Comparison of ENCODE assay signal across 4 cellular contexts in genomic region chr1:212658250-212658649, GRCh38. TPM values are rescaled to one million over a fixed set of nuclear protein-coding genes. Genes with fewer than 3 reads are reported as not detected.
"Had no signal": no experiment of that assay in that cellular context is flagged by ENCODE, and none has a peak within 500 bp of the region (broad histone marks: within the 10 kb centered on the region; RNA-seq: fewer than 3 reads in every experiment).

No MANE protein-coding gene starts in this region.

RNA-seq across cellular contexts. Expression of gene BATF3, which starts 41.4 kb away (rescaled TPM):
- total RNA-seq: epithelial cell of proximal tubule, hepatocyte, mammary epithelial cell had no signal

RNA-seq across cellular contexts. Expression of gene ATF3, which starts 49.7 kb away (rescaled TPM):
- polyA plus RNA-seq: naive thymus-derived CD8-positive, alpha-beta T cell had no signal
